In genomic region chr6:7421066-7421465, GRCh38 we compare ENCODE assay signal across 24 cellular contexts. TPM values are rescaled to one million over a fixed set of nuclear protein-coding genes. Genes with fewer than 3 reads are reported as not detected.
"Had no signal": no experiment of that assay in that cellular context is flagged by ENCODE, and none has a peak within 500 bp of the region (broad histone marks: within the 10 kb centered on the region; RNA-seq: fewer than 3 reads in every experiment).

No MANE protein-coding gene starts in this region.

- H3K27ac ChIP-seq: ascending aorta, body of pancreas, KMS-11, PC-9 had no signal

- H3K4me3 Mint-ChIP-seq: activated CD8-positive, alpha-beta T cell treated with anti-CD3 and anti-CD28 coated beads, Interleukin-2, amount 10 ng/mL, durations not matched to agents 7 days and 5 days; activated naive CD4-positive, alpha-beta T cell treated with anti-CD3 and anti-CD28 coated beads, Interleukin-2, amount 50 U/mL, for 24 hours; activated naive CD8-positive, alpha-beta T cell treated with anti-CD3 and anti-CD28 coated beads, Interleukin-2, amount 50 U/mL, for 24 hours had no signal

- H3K9ac ChIP-seq: KMS-11 had no signal

- H3K9me3 ChIP-seq: ascending aorta, body of pancreas, MG63 had no signal

- H3K9me3 Mint-ChIP-seq: activated naive CD4-positive, alpha-beta T cell treated with anti-CD3 and anti-CD28 coated beads, Interleukin-2, amount 50 U/mL, for 24 hours; activated naive CD8-positive, alpha-beta T cell treated with anti-CD3 and anti-CD28 coated beads, Interleukin-2, amount 50 U/mL, for 24 hours had no signal

- H3K4me1 Mint-ChIP-seq: activated naive CD8-positive, alpha-beta T cell treated with anti-CD3 and anti-CD28 coated beads, Interleukin-2, amount 50 U/mL, for 24 hours had no signal

- H3K4me3 ChIP-seq: ascending aorta, body of pancreas, MG63, PC-9 had no signal

- ATAC-seq: activated CD8-positive, alpha-beta T cell treated with anti-CD3 and anti-CD28 coated beads, Interleukin-2, amount 10 ng/mL, durations not matched to agents 7 days and 5 days; activated naive CD8-positive, alpha-beta T cell treated with anti-CD3 and anti-CD28 coated beads, Interleukin-2, amount 50 U/mL, for 24 hours; body of pancreas had no signal

- H3K27me3 Mint-ChIP-seq: activated naive CD4-positive, alpha-beta T cell treated with anti-CD3 and anti-CD28 coated beads, Interleukin-2, amount 50 U/mL, for 24 hours; activated naive CD8-positive, alpha-beta T cell treated with anti-CD3 and anti-CD28 coated beads, Interleukin-2, amount 50 U/mL, for 24 hours had no signal

- H3K27me3 ChIP-seq: ascending aorta, body of pancreas, MG63 had no signal

- DNase-seq: activated CD4-positive, alpha-beta T cell treated with anti-CD3 and anti-CD28 coated beads for 4 hours; activated CD8-positive, alpha-beta memory T cell treated with anti-CD3 and anti-CD28 coated beads, Interleukin-2, amount 50 U/mL, for 48 hours; activated CD8-positive, alpha-beta T cell treated with anti-CD3 and anti-CD28 coated beads, Interleukin-2, amount 10 ng/mL, durations not matched to agents 7 days and 5 days; activated naive CD4-positive, alpha-beta T cell; activated naive CD8-positive, alpha-beta T cell treated with anti-CD3 and anti-CD28 coated beads, Interleukin-2, amount 50 U/mL, for 24 hours; activated T-cell treated with anti-CD3 and anti-CD28 coated beads, Interleukin-2, amount 50 U/mL, for 1 hour; amniotic stem cell; body of pancreas; central memory CD4-positive, alpha-beta T cell; MG63; NCI-H1105; NCI-H1436; NCI-H1694 treated with DMSO at 0.1 percent for 48 hours; NCI-H2029 treated with DMSO at 0.1 percent for 48 hours; NCI-H510A treated with DMSO at 0.1 percent for 48 hours; NCI-H69; PC-9; SHP77 treated with DMSO at 0.1 percent for 48 hours; T-helper 2 cell; T1000 had no signal

- H3K27ac Mint-ChIP-seq: activated CD8-positive, alpha-beta T cell treated with anti-CD3 and anti-CD28 coated beads, Interleukin-2, amount 10 ng/mL, durations not matched to agents 7 days and 5 days; activated naive CD4-positive, alpha-beta T cell treated with anti-CD3 and anti-CD28 coated beads, Interleukin-2, amount 50 U/mL, for 24 hours; activated naive CD8-positive, alpha-beta T cell treated with anti-CD3 and anti-CD28 coated beads, Interleukin-2, amount 50 U/mL, for 24 hours had no signal

- H3K4me1 ChIP-seq: ascending aorta had no signal

RNA-seq across cellular contexts. Expression of gene CAGE1, which starts 31.5 kb away (rescaled TPM):
- total RNA-seq: ascending aorta, bronchial epithelial cell had no signal
